Comparison of ENCODE assay signal across 8 cellular contexts in genomic region chr6:16471222-16471784, GRCh38.
DNase-seq lines count a peak whose midpoint lies in the region; ATAC-seq and TF ChIP-seq lines count a peak whose summit lies in the region.
"Had no signal": no experiment of that assay in that cellular context is flagged by ENCODE, and none has a peak within 500 bp of the region (broad histone marks: within the 10 kb centered on the region; RNA-seq: fewer than 3 reads in every experiment).

No MANE protein-coding gene starts in this region.

- intact Hi-C loops in psoas muscle (cut with DNase I), result no loop called here

- TF ChIP-seq CTCF in psoas muscle (IDR thresholded peaks at IDR 0.05), result no peak

- H3K4me1 ChIP-seq in psoas muscle, result no peaks in the 10 kb centered on the region

- H3K36me3 ChIP-seq in psoas muscle (ENCODE audit: insufficient read depth in 1 of 2, low read depth in 1 of 2), result no peaks in the 10 kb centered on the region

- H3K4me1 Mint-ChIP-seq in T-helper 17 cell, result peaks cover 42% of the 10 kb centered on the region

- H3K4me3 Mint-ChIP-seq in T-helper 17 cell, result peak overlapping the region; percentile 46

- H3K27me3 Mint-ChIP-seq in T-helper 17 cell, result no peaks in the 10 kb centered on the region

- H3K36me3 Mint-ChIP-seq in T-helper 17 cell (ENCODE audit: low read depth), result peaks cover 6% of the 10 kb centered on the region

- H3K4me3 ChIP-seq in psoas muscle, result no peak overlapping the region
- H3K4me3 ChIP-seq: PC-9 had no signal

- 53 to 67% (median 59%) methylated on average over 6 of the region's 6 CpGs for WGBS in psoas muscle, 3 donors

- H3K27ac ChIP-seq in psoas muscle, result no peak overlapping the region
- H3K27ac ChIP-seq in substantia nigra (ENCODE audit: low read depth, low read length, poor library complexity, severe bottlenecking), result no peak overlapping the region
- H3K27ac ChIP-seq: PC-9 had no signal

- DNase-seq in T-helper 17 cell (no peak), psoas muscle (no peak), D341Med (ENCODE audit: low spot score) (no peak), substantia nigra (lab: John Stamatoyannopoulos, UW) (no peak)
- DNase-seq in activated effector memory CD4-positive, alpha-beta T cell treated with anti-CD3 and anti-CD28 coated beads, Interleukin-2, amount 50 U/mL, for 16 hours, result no peak
- DNase-seq: PC-9 had no signal

- H3K27ac Mint-ChIP-seq in T-helper 17 cell, result peak overlapping the region; percentile 95

- no peaks in the 10 kb centered on the region for H3K27me3 ChIP-seq in psoas muscle (ENCODE audit: insufficient read depth in 3 of 3, low read length in 2 of 3)

- H3K9me3 ChIP-seq in T-helper 17 cell (ENCODE audit: control insufficient read depth, low read length, poor library complexity, severe bottlenecking) (no peaks in the 10 kb centered on the region), psoas muscle (no peaks in the 10 kb centered on the region)

- peak; percentile 42 for ATAC-seq in GM19043 (IDR thresholded peaks at IDR 0.05; ENCODE audit: low read depth, unreplicated experiment)
- ATAC-seq in HG02763 (IDR thresholded peaks at IDR 0.05; ENCODE audit: unreplicated experiment), result peak; percentile 46
- ATAC-seq in T-helper 17 cell, result no peak
- peak in 3 of 4 donors; percentile 46 to 58 (median 53) for ATAC-seq in psoas muscle
